ENCODE assay signal across 25 cellular contexts in genomic region chr2:130826419-130826818, GRCh38. TPM values are rescaled to one million over a fixed set of nuclear protein-coding genes. Genes with fewer than 3 reads are reported as not detected.
DNase-seq lines count a peak whose midpoint lies in the region; ATAC-seq and TF ChIP-seq lines count a peak whose summit lies in the region.
"Had no signal": no experiment of that assay in that cellular context is flagged by ENCODE, and none has a peak within 500 bp of the region (broad histone marks: within the 10 kb centered on the region; RNA-seq: fewer than 3 reads in every experiment).

No MANE protein-coding gene starts in this region.

- POLR2A ChIA-PET in RWPE1 (lab: Yijun Ruan, JAX; ENCODE audit: low non-redundant PET) = no interaction called here

- H3K4me3 ChIP-seq in osteoblast (ENCODE audit: insufficient read depth, low read length) = no peak overlapping the region
- H3K4me3 ChIP-seq: sigmoid colon had no signal

- intact Hi-C loops in Calu3 (cut with micrococcal nuclease; ENCODE audit: unreplicated experiment) = no loop called here

- H3K27me3 Mint-ChIP-seq in Calu3 (ENCODE audit: unreplicated experiment) = no peaks in the 10 kb centered on the region
- H3K27me3 Mint-ChIP-seq: activated CD4-positive, alpha-beta memory T cell treated with anti-CD3 and anti-CD28 coated beads for 36 hours; IgD-negative memory B cell; type B pancreatic cell had no signal

- ATAC-seq in HG03095 (IDR thresholded peaks at IDR 0.05; ENCODE audit: unreplicated experiment) (no peak), HG02970 (IDR thresholded peaks at IDR 0.05; ENCODE audit: low FRiP score, unreplicated experiment) (no peak)

- H2AFZ ChIP-seq in osteoblast (ENCODE audit: low read length) = no peak overlapping the region

- H3K27ac Mint-ChIP-seq in Calu3 (ENCODE audit: unreplicated experiment) = peak overlapping the region; percentile 41
- H3K27ac Mint-ChIP-seq: activated CD4-positive, alpha-beta memory T cell treated with anti-CD3 and anti-CD28 coated beads for 36 hours; IgD-negative memory B cell; type B pancreatic cell had no signal

- DNase-seq in Calu3 (no peak), RWPE1 (ENCODE audit: low spot score) (no peak), ecto neural progenitor cell (ENCODE audit: low spot score) (peak; percentile 40), osteoblast (ENCODE audit: insufficient read length, low spot score, missing footprints) (peak; percentile 81), NCI-H524 (lab: John Stamatoyannopoulos, UW) (no peak), NCI-H2029 treated with DMSO at 0.1 percent for 48 hours (lab: John Stamatoyannopoulos, UW) (no peak)
- DNase-seq: activated CD4-positive, alpha-beta memory T cell treated with anti-CD3 and anti-CD28 coated beads for 36 hours; activated CD4-positive, CD25-positive, alpha-beta regulatory T cell treated with anti-CD3 and anti-CD28 coated beads, Interleukin-2, amount 50 U/mL, for 72 hours; activated naive CD4-positive, alpha-beta T cell treated with Interleukin-2 at 50 U/mL for 16 hours; BE2C; Caco-2; effector CD8-positive, alpha-beta T cell; MV-4-11; NCI-H446; NCI-H774; RPMI8226; sigmoid colon; SK-N-SH; stimulated activated CD4-positive, alpha-beta T cell treated with anti-CD3 and anti-CD28 coated beads, Interleukin-4, amount 100 ng/mL, for 24 hours had no signal

- BruUV-seq in Calu3 (replicated peaks; lab: Mats Ljungman, UMichigan) = no TSS peak

- H3K4me3 Mint-ChIP-seq in Calu3 (ENCODE audit: low read depth, unreplicated experiment) = no peak overlapping the region
- H3K4me3 Mint-ChIP-seq: activated CD4-positive, alpha-beta memory T cell treated with anti-CD3 and anti-CD28 coated beads for 36 hours; IgD-negative memory B cell; type B pancreatic cell had no signal

- H3K36me3 ChIP-seq in osteoblast (ENCODE audit: insufficient read depth, low read length) = no peaks in the 10 kb centered on the region
- H3K36me3 ChIP-seq: BE2C, sigmoid colon had no signal

- H3K9me3 ChIP-seq in osteoblast (ENCODE audit: low read depth, low read length) = no peaks in the 10 kb centered on the region
- H3K9me3 ChIP-seq: BE2C, Caco-2, sigmoid colon, SK-N-SH had no signal

- no peaks in the 10 kb centered on the region for H3K27me3 ChIP-seq in osteoblast (ENCODE audit: insufficient read depth, low read length)
- H3K27me3 ChIP-seq: BE2C, sigmoid colon had no signal

- H3K4me1 ChIP-seq in osteoblast (ENCODE audit: insufficient read depth, low read length) = peaks cover 9% of the 10 kb centered on the region
- H3K4me1 ChIP-seq: BE2C, Caco-2, sigmoid colon had no signal

- peaks cover 41% of the 10 kb centered on the region for H3K4me1 Mint-ChIP-seq in Calu3 (ENCODE audit: low read depth, unreplicated experiment)

- no peaks in the 10 kb centered on the region for H4K20me1 ChIP-seq in osteoblast (ENCODE audit: insufficient read depth, low read length)

- H3K27ac ChIP-seq in RWPE1 (peak overlapping the region; percentile 90), osteoblast (ENCODE audit: low read depth, low read length) (no peak overlapping the region)
- H3K27ac ChIP-seq: sigmoid colon had no signal

- H3K9me3 Mint-ChIP-seq in Calu3 (ENCODE audit: low read depth, unreplicated experiment) = no peaks in the 10 kb centered on the region
- H3K9me3 Mint-ChIP-seq: activated CD4-positive, alpha-beta memory T cell treated with anti-CD3 and anti-CD28 coated beads for 36 hours; IgD-negative memory B cell; type B pancreatic cell had no signal

- no peak overlapping the region for H3K4me2 ChIP-seq in osteoblast (ENCODE audit: insufficient read depth, low read length)
- H3K4me2 ChIP-seq: SK-N-SH had no signal

- CTCF ChIA-PET in Calu3 (lab: Charles Lee) = no interaction called here
- CTCF ChIA-PET in RWPE1 (lab: Yijun Ruan, JAX) = interaction anchor here (0.9 kb wide), 1 partner anchor 29 kb away, joined by 5 read pairs; no protein-coding TSS in a partner anchor

- H3K36me3 Mint-ChIP-seq in Calu3 (ENCODE audit: insufficient read depth, unreplicated experiment) = peaks cover 13% of the 10 kb centered on the region
- H3K36me3 Mint-ChIP-seq: activated CD4-positive, alpha-beta memory T cell treated with anti-CD3 and anti-CD28 coated beads for 36 hours; IgD-negative memory B cell; type B pancreatic cell had no signal

- no peaks in the 10 kb centered on the region for H3K79me2 ChIP-seq in osteoblast (ENCODE audit: insufficient read depth, low read length)

- no peak for TF ChIP-seq CTCF in Calu3 (IDR thresholded peaks at IDR 0.05; ENCODE audit: unreplicated experiment)
- TF ChIP-seq CTCF in RWPE1 (conservative IDR thresholded peaks at IDR 0.05; ENCODE audit: low read depth) = no peak
- no peak for TF ChIP-seq CTCF in osteoblast (IDR thresholded peaks at IDR 0.05; ENCODE audit: extremely low read depth, low read depth, low read length)

RNA-seq across cellular contexts. Expression of gene ARHGEF4, which starts 10.3 kb away (rescaled TPM):
- total RNA-seq in Calu3 (2022) = 5.9 and 8.8 TPM in 2 replicates
- total RNA-seq in osteoblast = 3.6 and 7.7 TPM in 2 replicates
- total RNA-seq: pulmonary artery endothelial cell; T-helper 2 cell treated with Interferon-gamma antibody and Interleukin-4, amounts not matched to agents 100 ng/mL and 5 ng/mL, for 36 hours had no signal

Comparison
In these comparisons a context has a peak if more than half of its experiments do, and no peak if none do; other contexts are left out.
1. DNase-seq: peak in ecto neural progenitor cell (single experiment) and osteoblast (single experiment); none in Calu3 (single experiment), RWPE1 (single experiment), NCI-H524 (0 of 2) and NCI-H2029 treated with DMSO at 0.1 percent for 48 hours (single experiment).